In genomic region chr7:69448071-69448470, GRCh38 we compare ENCODE assay signal across 19 cellular contexts.
DNase-seq lines count a peak whose midpoint lies in the region; TF ChIP-seq lines count a peak whose summit lies in the region.
"Had no signal": no experiment of that assay in that cellular context is flagged by ENCODE, and none has a peak within 500 bp of the region (broad histone marks: within the 10 kb centered on the region; RNA-seq: fewer than 3 reads in every experiment).

No MANE protein-coding gene starts in this region.

- TF ChIP-seq CTCF in HEK293 (tag by site-specific recombination; IDR thresholded peaks at IDR 0.05) (no peak), astrocyte of the cerebellum (IDR thresholded peaks at IDR 0.05; ENCODE audit: low read depth, low read length, missing control alignments) (no peak), fibroblast of mammary gland (conservative IDR thresholded peaks at IDR 0.05; ENCODE audit: control insufficient read depth, insufficient read depth, low read depth, low read length) (no peak), nephron progenitor cell (IDR thresholded peaks at IDR 0.05) (no peak)

- CTCF ChIA-PET in HEK293 (lab: Yijun Ruan, JAX): no interaction called here

- no peak overlapping the region for H3K27ac ChIP-seq in HEK293 (ENCODE audit: extremely low read depth, low read depth, low read length)

- no peak overlapping the region for H3K4me3 Mint-ChIP-seq in nephron progenitor cell
- H3K4me3 Mint-ChIP-seq: B cell; CD4-positive, alpha-beta memory T cell; GM23338; HFFc6 had no signal

- H3K36me3 Mint-ChIP-seq in nephron progenitor cell (ENCODE audit: low read depth): no peaks in the 10 kb centered on the region
- H3K36me3 Mint-ChIP-seq: CD4-positive, alpha-beta memory T cell had no signal

- no peaks in the 10 kb centered on the region for H3K36me3 ChIP-seq in HEK293 (ENCODE audit: control insufficient read depth in 2 of 2, insufficient read depth in 1 of 2, low read length in 2 of 2)

- H3K4me3 ChIP-seq in HEK293 (ENCODE audit: low read depth, low read length) (no peak overlapping the region), astrocyte of the cerebellum (ENCODE audit: low read depth, low read length) (no peak overlapping the region), fibroblast of mammary gland (ENCODE audit: control insufficient read depth, low read depth, low read length) (no peak overlapping the region)
- H3K4me3 ChIP-seq: GM23338 had no signal

- in situ Hi-C loops in astrocyte of the cerebellum (cut with HindIII; ENCODE audit: low sequenced_read_pairs): no loop called here

- peaks cover 2% of the 10 kb centered on the region for H3K27me3 Mint-ChIP-seq in nephron progenitor cell (ENCODE audit: low read depth, poor library complexity)
- H3K27me3 Mint-ChIP-seq: B cell; CD4-positive, alpha-beta memory T cell had no signal

- H3K27ac Mint-ChIP-seq in nephron progenitor cell: peak overlapping the region; percentile 48
- H3K27ac Mint-ChIP-seq: B cell; CD4-positive, alpha-beta memory T cell; GM23338; HFFc6 had no signal

- POLR2A ChIA-PET in HEK293 (lab: Yijun Ruan, JAX): no interaction called here

- peaks cover 4% of the 10 kb centered on the region for H3K9me3 Mint-ChIP-seq in nephron progenitor cell
- H3K9me3 Mint-ChIP-seq: GM23338 had no signal

- DNase-seq in astrocyte of the cerebellum (ENCODE audit: low read depth) (peak; percentile 34), fibroblast of mammary gland (ENCODE audit: low read depth) (peak; percentile 79), nephron progenitor cell (no peak), NCI-H2196 (lab: John Stamatoyannopoulos, UW; ENCODE audit: unreplicated experiment) (no peak), T-helper 1 cell (no peak), NCI-H1105 treated with DMSO at 0.1 percent for 48 hours (lab: John Stamatoyannopoulos, UW) (no peak), amniotic stem cell (lab: John Stamatoyannopoulos, UW) (no peak)
- DNase-seq: ACHN; CD4-positive, alpha-beta memory T cell; DMS79; HFFc6; MM.1S; NCI-H187 treated with DMSO at 0.1 percent for 48 hours; NCI-H2171; NCI-H774; SHP77 treated with DMSO at 0.1 percent for 48 hours had no signal

- no peaks in the 10 kb centered on the region for H3K4me1 ChIP-seq in HEK293 (ENCODE audit: control insufficient read depth, insufficient read depth, low read length)

- no peaks in the 10 kb centered on the region for H3K9me3 ChIP-seq in HEK293 (ENCODE audit: control insufficient read depth, insufficient read depth, low read depth, low read length)

- peaks cover 14% of the 10 kb centered on the region for H3K4me1 Mint-ChIP-seq in nephron progenitor cell
- H3K4me1 Mint-ChIP-seq: B cell; CD4-positive, alpha-beta memory T cell had no signal

TF ChIP-seq in HEK293, 187 proteins besides CTCF, POLR2A, EP300 and RAD21:
- TF ChIP-seq ZFP69B (tag by site-specific recombination; IDR thresholded peaks at IDR 0.05): peak; percentile 44; the same call in 1 of the 2 replicates
- TF ChIP-seq, protein P1, sequence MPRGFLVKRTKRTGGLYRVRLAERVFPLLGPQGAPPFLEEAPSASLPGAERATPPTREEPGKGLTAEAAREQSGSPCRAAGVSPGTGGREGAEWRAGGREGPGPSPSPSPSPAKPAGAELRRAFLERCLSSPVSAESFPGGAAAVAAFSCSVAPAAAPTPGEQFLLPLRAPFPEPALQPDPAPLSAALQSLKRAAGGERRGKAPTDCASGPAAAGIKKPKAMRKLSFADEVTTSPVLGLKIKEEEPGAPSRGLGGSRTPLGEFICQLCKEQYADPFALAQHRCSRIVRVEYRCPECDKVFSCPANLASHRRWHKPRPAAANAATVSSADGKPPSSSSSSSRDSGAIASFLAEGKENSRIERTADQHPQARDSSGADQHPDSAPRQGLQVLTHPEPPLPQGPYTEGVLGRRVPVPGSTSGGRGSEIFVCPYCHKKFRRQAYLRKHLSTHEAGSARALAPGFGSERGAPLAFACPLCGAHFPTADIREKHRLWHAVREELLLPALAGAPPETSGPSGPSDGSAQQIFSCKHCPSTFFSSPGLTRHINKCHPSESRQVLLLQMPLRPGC (tag by site-specific recombination; IDR thresholded peaks at IDR 0.05): 0 out of 2 replicates have a peak, but pooled peaks have one; percentile 38
- 0 out of 2 replicates have a peak, but pooled peaks have one; percentile 32 for TF ChIP-seq FEZF1 (tag by site-specific recombination; IDR thresholded peaks at IDR 0.05)
- peak; percentile 33; the same call in 1 of the 2 replicates for TF ChIP-seq ZEB2 (tag by site-specific recombination; IDR thresholded peaks at IDR 0.05)
- peak; percentile 75; the same call in 1 of the 2 replicates for TF ChIP-seq ZBTB21 (tag by site-specific recombination; IDR thresholded peaks at IDR 0.05)
- peak; percentile 29; the same call in 1 of the 2 replicates for TF ChIP-seq GLIS1 (tag by site-specific recombination; IDR thresholded peaks at IDR 0.05)
- TF ChIP-seq ZNF2 (tag by site-specific recombination; IDR thresholded peaks at IDR 0.05): no peak
- TF ChIP-seq PBX3 (CRISPR knock-in tag; IDR thresholded peaks at IDR 0.05): 0 out of 2 replicates have a peak, but pooled peaks have one; percentile 16
- TF ChIP-seq ZXDB (tag by site-specific recombination; IDR thresholded peaks at IDR 0.05): no peak
- TF ChIP-seq ATF2 (tag by site-specific recombination; IDR thresholded peaks at IDR 0.05; ENCODE audit: low read depth): peak; percentile 93

Comparison
In these comparisons a context has a peak if more than half of its experiments do, and no peak if none do; other contexts are left out.
1. DNase-seq: peak in astrocyte of the cerebellum (single experiment) and fibroblast of mammary gland (single experiment); none in nephron progenitor cell (single experiment), NCI-H2196 (single experiment), T-helper 1 cell (0 of 5), NCI-H1105 treated with DMSO at 0.1 percent for 48 hours (single experiment) and amniotic stem cell (single experiment).